In the genomic region with DNA sequence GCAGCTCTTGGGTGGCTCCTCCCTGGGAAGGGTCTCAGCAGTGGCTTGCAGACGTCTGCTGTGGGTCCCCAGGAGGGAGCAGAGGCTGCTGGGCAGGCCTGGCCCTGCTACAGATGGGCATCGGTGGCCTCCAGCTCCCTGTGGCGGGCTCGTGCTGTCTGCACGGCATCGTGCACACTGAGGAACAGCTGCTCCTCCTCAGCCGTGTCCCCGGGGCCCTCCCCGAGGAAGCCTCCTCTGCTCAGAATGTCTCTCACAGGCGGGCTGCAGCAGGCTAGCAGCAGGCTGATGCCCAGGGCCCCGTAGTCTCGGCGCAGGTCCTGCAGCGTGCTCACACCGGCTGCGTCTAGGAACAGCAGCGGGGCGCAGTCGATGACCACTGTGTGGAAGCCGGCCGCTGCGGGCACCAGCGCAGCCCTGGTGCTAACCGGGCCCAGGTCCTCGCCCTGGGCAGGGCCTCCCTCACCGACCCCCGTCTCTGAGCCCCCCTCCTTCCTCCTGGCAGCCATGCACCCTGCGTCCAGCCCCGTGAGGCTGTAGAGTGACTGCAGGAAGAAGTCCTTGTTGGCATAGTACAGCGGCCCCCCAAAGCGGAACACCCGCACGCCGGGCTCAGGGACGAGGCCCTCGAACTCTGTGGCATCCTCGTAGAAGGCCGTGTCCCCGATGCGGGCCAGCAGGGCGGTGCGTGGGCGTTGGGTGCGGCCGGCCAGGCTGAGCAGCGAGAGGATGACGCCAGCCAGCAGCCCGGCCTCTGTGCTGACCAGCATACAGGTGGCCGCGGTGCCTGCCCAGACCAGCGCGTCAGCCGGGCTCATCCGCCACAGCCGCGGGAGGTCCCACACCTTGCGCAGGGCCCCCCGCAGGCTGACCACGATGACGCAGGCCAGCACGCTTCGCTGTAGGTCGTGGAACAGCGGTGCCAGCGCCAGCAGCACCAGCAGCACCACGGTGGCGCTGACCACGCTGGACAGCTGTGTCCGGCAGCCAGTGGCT, we compare ENCODE assay signal across 17 cellular contexts. TPM values are rescaled to one million over a fixed set of nuclear protein-coding genes. Genes with fewer than 3 reads are reported as not detected.
"Had no signal": no experiment of that assay in that cellular context is flagged by ENCODE, and none has a peak within 500 bp of the region (broad histone marks: within the 10 kb centered on the region; RNA-seq: fewer than 3 reads in every experiment).

No MANE protein-coding gene starts in this region.

- FAIRE-seq: islet of Langerhans, small intestine had no signal

- H3K4me3 Mint-ChIP-seq: endodermal cell had no signal

- DNase-seq: activated CD4-positive, alpha-beta T cell treated with anti-CD3 and anti-CD28 coated beads, Interleukin-2, amount 10 ng/mL, durations not matched to agents 7 days and 5 days; activated naive CD4-positive, alpha-beta T cell treated with anti-CD3 and anti-CD28 coated beads, Interleukin-2, amount 10 ng/mL, durations not matched to agents 7 days and 5 days; endodermal cell; naive thymus-derived CD4-positive, alpha-beta T cell; small intestine; stimulated activated CD4-positive, alpha-beta T cell treated with anti-CD3 and anti-CD28 coated beads, Interleukin-4, amount 100 ng/mL, for 24 hours; stimulated activated naive CD4-positive, alpha-beta T cell; T-helper 9 cell had no signal

- H3K27me3 Mint-ChIP-seq: activated CD4-positive, alpha-beta T cell treated with anti-CD3 and anti-CD28 coated beads, Interleukin-2, amount 10 ng/mL, durations not matched to agents 7 days and 5 days; activated naive CD4-positive, alpha-beta T cell treated with anti-CD3 and anti-CD28 coated beads, Interleukin-2, amount 10 ng/mL, durations not matched to agents 7 days and 5 days; memory B cell; naive thymus-derived CD4-positive, alpha-beta T cell had no signal

- H3K36me3 ChIP-seq: neutrophil had no signal

- H3K36me3 Mint-ChIP-seq: naive thymus-derived CD4-positive, alpha-beta T cell had no signal

- H3K27me3 ChIP-seq: adrenal gland, dorsolateral prefrontal cortex, gastroesophageal sphincter, left lung, tibial nerve had no signal

- H3K9me3 ChIP-seq: adrenal gland, gastroesophageal sphincter, left lung, mucosa of descending colon, neutrophil, tibial nerve had no signal

- ATAC-seq: gastroesophageal sphincter; left lung; mucosa of descending colon; naive thymus-derived CD4-positive, alpha-beta T cell had no signal

- H3K9me3 Mint-ChIP-seq: activated CD4-positive, alpha-beta T cell treated with anti-CD3 and anti-CD28 coated beads, Interleukin-2, amount 10 ng/mL, durations not matched to agents 7 days and 5 days; activated naive CD4-positive, alpha-beta T cell treated with anti-CD3 and anti-CD28 coated beads, Interleukin-2, amount 10 ng/mL, durations not matched to agents 7 days and 5 days; endodermal cell; memory B cell; naive thymus-derived CD4-positive, alpha-beta T cell had no signal

- H3K4me3 ChIP-seq: adrenal gland, gastroesophageal sphincter, mucosa of descending colon, tibial nerve had no signal

- H3K27ac ChIP-seq: adrenal gland, dorsolateral prefrontal cortex, gastroesophageal sphincter, left lung, neutrophil, tibial nerve had no signal

- H3K27ac Mint-ChIP-seq: activated naive CD4-positive, alpha-beta T cell treated with anti-CD3 and anti-CD28 coated beads, Interleukin-2, amount 10 ng/mL, durations not matched to agents 7 days and 5 days; endodermal cell; memory B cell; naive thymus-derived CD4-positive, alpha-beta T cell had no signal

RNA-seq across cellular contexts. Expression of gene SLC26A1, which starts 4.2 kb away (rescaled TPM):
- total RNA-seq: gastroesophageal sphincter had no signal
